7 cellular contexts compared by ENCODE assay signal in the genomic region with DNA sequence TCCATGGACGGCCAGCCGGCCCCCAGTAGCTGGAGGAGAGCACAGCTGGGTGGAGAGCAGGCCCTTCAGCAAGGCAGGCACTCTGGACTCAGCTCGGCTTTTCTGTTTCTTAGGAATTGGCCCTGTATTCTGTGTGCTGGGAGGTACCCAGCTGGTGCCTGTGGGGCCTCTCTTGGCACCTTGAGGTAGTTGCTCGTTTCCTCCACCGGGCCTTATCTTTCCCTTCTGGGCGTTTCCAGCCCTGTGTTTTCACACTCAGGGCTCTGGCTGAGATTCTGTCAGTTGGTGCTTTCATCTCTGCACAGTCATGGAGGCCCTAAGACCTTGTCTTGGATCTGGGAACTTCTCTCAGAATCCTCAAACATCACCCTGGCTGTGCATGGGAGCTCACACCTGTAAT. TPM values are rescaled to one million over a fixed set of nuclear protein-coding genes. Genes with fewer than 3 reads are reported as not detected.
"Had no signal": no experiment of that assay in that cellular context is flagged by ENCODE, and none has a peak within 500 bp of the region (broad histone marks: within the 10 kb centered on the region; RNA-seq: fewer than 3 reads in every experiment).

No MANE protein-coding gene starts in this region.

RNA-seq across cellular contexts. Expression of gene CEMP1, which starts 36.3 kb away (rescaled TPM):
- total RNA-seq: hepatocyte, kidney epithelial cell, left cardiac atrium, left ventricle myocardium inferior, mesenteric fat pad had no signal
- polyA plus RNA-seq: keratinocyte, mammary epithelial cell had no signal
